In genomic region chr12:66409195-66409871, GRCh38 we compare ENCODE assay signal across 8 cellular contexts.
DNase-seq lines count a peak whose midpoint lies in the region; ATAC-seq and TF ChIP-seq lines count a peak whose summit lies in the region.

No MANE protein-coding gene starts in this region.

- peak; percentile 99 for TF ChIP-seq CTCF in KMS-11 (conservative IDR thresholded peaks at IDR 0.05; ENCODE audit: low read depth, low read length)

- peaks cover 13% of the 10 kb centered on the region for H3K4me1 ChIP-seq in KMS-11 (ENCODE audit: low read depth, poor library complexity, severe bottlenecking)

- no peaks in the 10 kb centered on the region for H3K79me2 ChIP-seq in KMS-11 (ENCODE audit: insufficient read depth, low read depth)

- peaks cover 7 to 14% of the 10 kb centered on the region in 2 donors for H3K36me3 Mint-ChIP-seq in naive B cell

- H3K9me3 Mint-ChIP-seq in naive B cell: peaks cover 0 to 20% (median 15%) of the 10 kb centered on the region in 7 donors

- no peaks in the 10 kb centered on the region for H3K27me3 ChIP-seq in KMS-11 (ENCODE audit: insufficient read depth, low read depth)

- H3K27me3 Mint-ChIP-seq in naive B cell: peaks cover 5 to 10% (median 7%) of the 10 kb centered on the region in 3 donors

- no peaks in the 10 kb centered on the region for H3K36me3 ChIP-seq in KMS-11 (ENCODE audit: insufficient read depth)

- no peaks in the 10 kb centered on the region for H4K20me1 ChIP-seq in KMS-11 (ENCODE audit: insufficient read depth)

- H3K4me1 Mint-ChIP-seq in naive B cell: peaks cover 0 to 4% (median 0%) of the 10 kb centered on the region in 3 donors

- peak; percentile 1 to 69 (median 16) for DNase-seq in stimulated activated naive CD4-positive, alpha-beta T cell (lab: John Stamatoyannopoulos, UW)
- no peak for DNase-seq in stimulated activated naive CD4-positive, alpha-beta T cell treated with Interleukin-2 at 50 U/mL for 16 hours (lab: John Stamatoyannopoulos, UW)
- DNase-seq in T-helper 22 cell (ENCODE audit: low read depth): peak; percentile 4
- peak; percentile 7 for DNase-seq in effector CD4-positive, alpha-beta T cell
- DNase-seq in naive B cell: peak; percentile 29

- no peak overlapping the region for H3K4me2 ChIP-seq in KMS-11

- no peak overlapping the region for H3K4me3 ChIP-seq in KMS-11 (IDR thresholded peaks at IDR 0.05; ENCODE audit: insufficient read depth, low read depth, low read length)

- no peak overlapping the region for H3K27ac ChIP-seq in KMS-11

- H3K9ac ChIP-seq in KMS-11: no peak overlapping the region

- H3K4me3 Mint-ChIP-seq in naive B cell: no peak overlapping the region

- ATAC-seq in naive B cell (ENCODE audit: low read depth in 2 of 2) (no peak), GM18858 (IDR thresholded peaks at IDR 0.05; ENCODE audit: unreplicated experiment) (no peak), HG02884 (IDR thresholded peaks at IDR 0.05; ENCODE audit: unreplicated experiment) (no peak)

- no peak overlapping the region for H2AFZ ChIP-seq in KMS-11 (ENCODE audit: low read depth)

- H3K27ac Mint-ChIP-seq in naive B cell: no peak overlapping the region
